Comparison of ENCODE assay signal across 27 cellular contexts in genomic region chr4:159563257-159563656, GRCh38.
A peak's percentile ranks its signal among the peaks of the same experiment; 100 is the strongest.
DNase-seq lines count a peak whose midpoint lies in the region; ATAC-seq, FAIRE-seq and TF ChIP-seq lines count a peak whose summit lies in the region.
"Had no signal": no experiment of that assay in that cellular context is flagged by ENCODE, and none has a peak within 500 bp of the region (broad histone marks: within the 10 kb centered on the region; RNA-seq: fewer than 3 reads in every experiment).

No MANE protein-coding gene starts in this region.

- H3K4me1 ChIP-seq in body of pancreas (peaks cover 55% of the 10 kb centered on the region), mucosa of descending colon (ENCODE audit: low read depth) (no peaks in the 10 kb centered on the region), small intestine (ENCODE audit: control insufficient read depth in 2 of 2, insufficient read depth in 1 of 2, low read depth in 1 of 2, low read length in 1 of 2) (no peaks in the 10 kb centered on the region)
- H3K4me1 ChIP-seq: A549; BLaER1 treated with 17β-estradiol and CSF1 and Interleukin-3, amounts not matched to agents 10 nM and 100 nM had no signal

- no peak overlapping the region for H3K27ac Mint-ChIP-seq in activated naive CD8-positive, alpha-beta T cell treated with anti-CD3 and anti-CD28 coated beads, Interleukin-2, amount 50 U/mL, for 24 hours
- H3K27ac Mint-ChIP-seq: B cell; CD4-positive, alpha-beta T cell; CD8-positive, alpha-beta memory T cell had no signal

- no peak for TF ChIP-seq CTCF in body of pancreas (IDR thresholded peaks at IDR 0.05)
- no peak for TF ChIP-seq CTCF in epithelial cell of esophagus (IDR thresholded peaks at IDR 0.05; ENCODE audit: insufficient read depth, low read depth, low read length, missing control alignments)
- no peak for TF ChIP-seq CTCF in mucosa of descending colon (IDR thresholded peaks at IDR 0.05)

- H3K27ac ChIP-seq in body of pancreas (peak overlapping the region in 3 of 4 donors; percentile 59 to 80 (median 74)), small intestine (ENCODE audit: low read depth in 1 of 2, low read length in 1 of 2) (no peak overlapping the region)
- H3K27ac ChIP-seq: 22Rv1; A549; BLaER1 treated with 17β-estradiol and CSF1 and Interleukin-3, amounts not matched to agents 10 nM and 100 nM; C4-2B had no signal

- intact Hi-C loops in body of pancreas (cut with DNase I) (no loop called here), mucosa of descending colon (cut with DNase I, micrococcal nuclease) (no loop called here)

- H3K4me1 Mint-ChIP-seq in activated naive CD8-positive, alpha-beta T cell treated with anti-CD3 and anti-CD28 coated beads, Interleukin-2, amount 50 U/mL, for 24 hours, result no peaks in the 10 kb centered on the region
- H3K4me1 Mint-ChIP-seq: B cell; CD8-positive, alpha-beta memory T cell had no signal

- H3K36me3 Mint-ChIP-seq in activated naive CD8-positive, alpha-beta T cell treated with anti-CD3 and anti-CD28 coated beads, Interleukin-2, amount 50 U/mL, for 24 hours (ENCODE audit: low read depth), result no peaks in the 10 kb centered on the region
- H3K36me3 Mint-ChIP-seq: CD8-positive, alpha-beta memory T cell had no signal

- FAIRE-seq in small intestine (lab: Jason Lieb, UNC), result no peak
- FAIRE-seq: A549, GM12878, GM12892, GM18507 had no signal

- ATAC-seq in body of pancreas (no peak), mucosa of descending colon (peak; percentile 88), HG03175 (IDR thresholded peaks at IDR 0.05; ENCODE audit: unreplicated experiment) (no peak)
- ATAC-seq in activated naive CD8-positive, alpha-beta T cell treated with anti-CD3 and anti-CD28 coated beads, Interleukin-2, amount 50 U/mL, for 24 hours, result no peak
- ATAC-seq: A549, GM12878 had no signal

- no peak for DNase-seq in body of pancreas
- peak; percentile 22 for DNase-seq in epithelial cell of esophagus (ENCODE audit: low read depth)
- DNase-seq in mucosa of descending colon, result peak in 1 of 3 donors; percentile 12
- DNase-seq in small intestine, result peak; percentile 27
- DNase-seq in MG63, result no peak
- DNase-seq in activated naive CD8-positive, alpha-beta T cell treated with anti-CD3 and anti-CD28 coated beads, Interleukin-2, amount 50 U/mL, for 24 hours, result no peak
- DNase-seq in NCI-H1694 treated with DMSO at 0.1 percent for 48 hours (lab: John Stamatoyannopoulos, UW), result no peak
- DNase-seq: AML-193; CD4-positive, alpha-beta T cell; CD8-positive, alpha-beta memory T cell; COR-L47; DMS 273 treated with DMSO at 0.1 percent for 48 hours; DMS153; DMS53; DMS79; DND-41; EL; GDM1 had no signal

- H3K27me3 ChIP-seq in body of pancreas, result no peaks in the 10 kb centered on the region
- H3K27me3 ChIP-seq in small intestine (ENCODE audit: control insufficient read depth in 2 of 2, insufficient read depth in 2 of 2, low read length in 2 of 2), result no peaks in the 10 kb centered on the region
- H3K27me3 ChIP-seq in MG63, result no peaks in the 10 kb centered on the region
- H3K27me3 ChIP-seq: BLaER1 treated with 17β-estradiol and CSF1 and Interleukin-3, amounts not matched to agents 10 nM and 100 nM had no signal

- H3K27me3 Mint-ChIP-seq in activated naive CD8-positive, alpha-beta T cell treated with anti-CD3 and anti-CD28 coated beads, Interleukin-2, amount 50 U/mL, for 24 hours, result no peaks in the 10 kb centered on the region
- H3K27me3 Mint-ChIP-seq: B cell; CD4-positive, alpha-beta T cell had no signal

- WGBS in body of pancreas, 2 donors, result 12 to 27% methylated on average over 1 of the region's 1 CpG
- 0 to 38% (median 4%) methylated on average over 1 of the region's 1 CpG for WGBS in small intestine, 3 donors

- no peak overlapping the region for H3K4me3 Mint-ChIP-seq in activated naive CD8-positive, alpha-beta T cell treated with anti-CD3 and anti-CD28 coated beads, Interleukin-2, amount 50 U/mL, for 24 hours
- H3K4me3 Mint-ChIP-seq: B cell; CD4-positive, alpha-beta T cell; CD8-positive, alpha-beta memory T cell had no signal

- TF ChIP-seq POLR2A in body of pancreas (IDR thresholded peaks at IDR 0.05), result no peak

- H3K4me3 ChIP-seq in body of pancreas (no peak overlapping the region), epithelial cell of esophagus (ENCODE audit: low read length) (no peak overlapping the region), mucosa of descending colon (no peak overlapping the region), small intestine (ENCODE audit: low read depth in 1 of 2, low read length in 2 of 2) (no peak overlapping the region), MG63 (no peak overlapping the region)
- H3K4me3 ChIP-seq: A549; BLaER1 treated with 17β-estradiol and CSF1 and Interleukin-3, amounts not matched to agents 10 nM and 100 nM; GM12878 had no signal

- H3K36me3 ChIP-seq in body of pancreas (replicated peaks in 1 of 2; ENCODE audit: insufficient read depth in 1 of 2, low read depth in 2 of 2), result no peaks in the 10 kb centered on the region
- no peaks in the 10 kb centered on the region for H3K36me3 ChIP-seq in mucosa of descending colon (ENCODE audit: low read depth)
- no peaks in the 10 kb centered on the region for H3K36me3 ChIP-seq in small intestine (ENCODE audit: control insufficient read depth in 2 of 2, insufficient read depth in 2 of 2, low read length in 2 of 2)
- no peaks in the 10 kb centered on the region for H3K36me3 ChIP-seq in MG63
- H3K36me3 ChIP-seq: BLaER1 treated with 17β-estradiol and CSF1 and Interleukin-3, amounts not matched to agents 10 nM and 100 nM had no signal

- H3K9me3 ChIP-seq in body of pancreas, result no peaks in the 10 kb centered on the region
- H3K9me3 ChIP-seq in mucosa of descending colon, result no peaks in the 10 kb centered on the region
- no peaks in the 10 kb centered on the region for H3K9me3 ChIP-seq in small intestine (ENCODE audit: control insufficient read depth, low read depth)
- H3K9me3 ChIP-seq in MG63, result no peaks in the 10 kb centered on the region
- H3K9me3 ChIP-seq: A549 had no signal

- H3K9me3 Mint-ChIP-seq in activated naive CD8-positive, alpha-beta T cell treated with anti-CD3 and anti-CD28 coated beads, Interleukin-2, amount 50 U/mL, for 24 hours, result peaks cover 7% of the 10 kb centered on the region

Comparison
In these comparisons a context has a peak if more than half of its experiments do, and no peak if none do; other contexts are left out.
1. DNase-seq: peak in epithelial cell of esophagus (single experiment) and small intestine (single experiment); none in body of pancreas (0 of 4), MG63 (single experiment), activated naive CD8-positive, alpha-beta T cell treated with anti-CD3 and anti-CD28 coated beads, Interleukin-2, amount 50 U/mL, for 24 hours (single experiment) and NCI-H1694 treated with DMSO at 0.1 percent for 48 hours (single experiment).
2. H3K27ac ChIP-seq: peak in body of pancreas (3 of 4); none in small intestine (0 of 2).